Comparison of ENCODE assay signal across 16 cellular contexts in the genomic region with DNA sequence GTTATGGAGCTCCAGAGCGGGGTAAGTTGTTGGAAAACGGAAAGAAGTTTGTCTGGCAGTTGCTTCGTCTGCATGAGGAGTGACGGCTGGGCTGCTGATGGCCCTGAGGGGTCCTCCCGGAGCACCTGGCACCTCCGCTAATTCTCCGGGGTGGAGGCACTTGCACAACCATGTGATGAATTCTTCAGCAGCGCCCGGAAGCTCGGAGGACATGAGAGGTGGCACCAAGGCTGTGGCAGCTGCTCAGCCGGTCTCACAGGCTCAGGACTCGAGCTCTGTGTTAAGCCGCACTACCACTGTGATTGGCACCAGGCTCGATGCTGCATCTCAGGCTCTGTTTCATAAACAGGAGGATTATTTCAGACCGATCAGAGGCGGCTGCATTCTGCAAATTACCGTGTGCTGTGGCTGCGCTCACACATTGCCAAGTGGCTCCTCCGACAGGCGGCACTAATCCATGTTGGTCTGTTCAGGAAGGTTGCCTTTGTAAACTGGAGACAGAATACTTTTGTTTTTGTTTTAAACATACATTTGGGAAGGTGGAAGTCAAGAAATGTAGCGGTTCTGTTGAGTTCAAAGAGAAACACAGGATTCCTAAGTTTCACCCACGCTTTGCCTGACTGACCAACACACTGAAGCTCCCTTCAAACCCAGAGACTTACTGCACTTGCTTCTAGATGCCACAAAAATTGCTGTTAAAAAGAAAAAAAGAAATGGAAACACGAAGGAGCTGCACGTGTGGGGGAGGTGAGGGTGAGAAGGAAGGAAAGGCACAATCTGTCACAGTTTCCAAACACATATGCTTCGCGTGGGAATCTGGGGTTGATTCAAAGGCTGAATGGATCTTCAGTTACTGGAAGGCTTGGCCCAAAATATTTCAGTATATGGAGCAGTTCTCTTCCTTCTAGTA.
DNase-seq lines count a peak whose midpoint lies in the region; ATAC-seq, FAIRE-seq and TF ChIP-seq lines count a peak whose summit lies in the region.
"Had no signal": no experiment of that assay in that cellular context is flagged by ENCODE, and none has a peak within 500 bp of the region (broad histone marks: within the 10 kb centered on the region; RNA-seq: fewer than 3 reads in every experiment).

No MANE protein-coding gene starts in this region.

- H3K4me1 Mint-ChIP-seq in activated CD4-positive, alpha-beta T cell treated with anti-CD3 and anti-CD28 coated beads for 36 hours = peaks cover 22% of the 10 kb centered on the region

- ATAC-seq in activated CD4-positive, alpha-beta T cell treated with anti-CD3 and anti-CD28 coated beads for 36 hours = no peak
- ATAC-seq in HG02623 (IDR thresholded peaks at IDR 0.05; ENCODE audit: unreplicated experiment) (no peak), GM21447 (IDR thresholded peaks at IDR 0.05; ENCODE audit: unreplicated experiment) (no peak), GM21526 (IDR thresholded peaks at IDR 0.05; ENCODE audit: low FRiP score, unreplicated experiment) (no peak)

- no peak overlapping the region for H3K27ac Mint-ChIP-seq in activated CD4-positive, alpha-beta T cell treated with anti-CD3 and anti-CD28 coated beads for 36 hours
- H3K27ac Mint-ChIP-seq: CD8-positive, alpha-beta memory T cell; HFFc6 had no signal

- no peaks in the 10 kb centered on the region for H3K36me3 Mint-ChIP-seq in activated CD4-positive, alpha-beta T cell treated with anti-CD3 and anti-CD28 coated beads for 36 hours (ENCODE audit: low read depth)
- H3K36me3 Mint-ChIP-seq: CD8-positive, alpha-beta memory T cell had no signal

- H3K9me3 Mint-ChIP-seq in activated CD4-positive, alpha-beta T cell treated with anti-CD3 and anti-CD28 coated beads for 36 hours (ENCODE audit: low read depth) = no peaks in the 10 kb centered on the region
- H3K9me3 Mint-ChIP-seq: CD8-positive, alpha-beta memory T cell had no signal

- intact Hi-C loops in dorsolateral prefrontal cortex (cut with DNase I) = no loop called here
- intact Hi-C loops in posterior cingulate gyrus (cut with DNase I) = no loop called here
- intact Hi-C loops in activated CD4-positive, alpha-beta T cell treated with anti-CD3 and anti-CD28 coated beads for 36 hours (cut with DNase I, micrococcal nuclease) = no loop called here

- no peak for FAIRE-seq in D721Med (lab: Jason Lieb, UNC)
- FAIRE-seq: H54 had no signal

- peaks cover 0 to 2% (median 0%) of the 10 kb centered on the region in 45 donors for H3K27me3 ChIP-seq in dorsolateral prefrontal cortex
- H3K27me3 ChIP-seq: BLaER1 treated with 17β-estradiol and CSF1 and Interleukin-3, amounts not matched to agents 10 nM and 100 nM; SJSA1 had no signal

- DNase-seq in D721Med (ENCODE audit: insufficient read length, low spot score) = peak; percentile 44
- peak; percentile 67 for DNase-seq in NCI-H510A treated with DMSO at 0.1 percent for 48 hours (lab: John Stamatoyannopoulos, UW)
- peak in 7 of 10 donors; percentile 12 to 50 (median 39) for DNase-seq in dorsolateral prefrontal cortex
- DNase-seq in posterior cingulate gyrus = peak in 7 of 10 donors; percentile 32 to 89 (median 43)
- DNase-seq in activated CD4-positive, alpha-beta T cell treated with anti-CD3 and anti-CD28 coated beads for 36 hours = no peak
- DNase-seq: CD8-positive, alpha-beta memory T cell; DMS79; HFFc6; KG1; NCI-H187 had no signal

- POLR2A ChIA-PET in activated CD4-positive, alpha-beta T cell treated with anti-CD3 and anti-CD28 coated beads for 36 hours (lab: Charles Lee) = no interaction called here

- no peaks in the 10 kb centered on the region for H3K27me3 Mint-ChIP-seq in activated CD4-positive, alpha-beta T cell treated with anti-CD3 and anti-CD28 coated beads for 36 hours

- H3K27ac ChIP-seq in dorsolateral prefrontal cortex = no peak overlapping the region
- H3K27ac ChIP-seq: BLaER1 treated with 17β-estradiol and CSF1 and Interleukin-3, amounts not matched to agents 10 nM and 100 nM; SJSA1 had no signal

- H3K4me3 ChIP-seq in dorsolateral prefrontal cortex = no peak overlapping the region
- H3K4me3 ChIP-seq: BLaER1 treated with 17β-estradiol and CSF1 and Interleukin-3, amounts not matched to agents 10 nM and 100 nM; SJSA1 had no signal

- H3K4me3 Mint-ChIP-seq in activated CD4-positive, alpha-beta T cell treated with anti-CD3 and anti-CD28 coated beads for 36 hours = no peak overlapping the region
- H3K4me3 Mint-ChIP-seq: CD8-positive, alpha-beta memory T cell; HFFc6 had no signal

- TF ChIP-seq CTCF in D721Med (IDR thresholded peaks at IDR 0.05; ENCODE audit: insufficient read depth, missing control alignments) (no peak), dorsolateral prefrontal cortex (IDR thresholded peaks at IDR 0.05 in 54 of 56, conservative IDR thresholded peaks at IDR 0.05 in 2 of 56; ENCODE audit: low read depth in 1 of 56, partially characterized antibody in 56 of 56) (peak in 1 of 56 donors; percentile 17)

- CTCF ChIA-PET in activated CD4-positive, alpha-beta T cell treated with anti-CD3 and anti-CD28 coated beads for 36 hours (lab: Charles Lee) = no interaction called here
